ENCODE assay signal across 9 cellular contexts in the genomic region with DNA sequence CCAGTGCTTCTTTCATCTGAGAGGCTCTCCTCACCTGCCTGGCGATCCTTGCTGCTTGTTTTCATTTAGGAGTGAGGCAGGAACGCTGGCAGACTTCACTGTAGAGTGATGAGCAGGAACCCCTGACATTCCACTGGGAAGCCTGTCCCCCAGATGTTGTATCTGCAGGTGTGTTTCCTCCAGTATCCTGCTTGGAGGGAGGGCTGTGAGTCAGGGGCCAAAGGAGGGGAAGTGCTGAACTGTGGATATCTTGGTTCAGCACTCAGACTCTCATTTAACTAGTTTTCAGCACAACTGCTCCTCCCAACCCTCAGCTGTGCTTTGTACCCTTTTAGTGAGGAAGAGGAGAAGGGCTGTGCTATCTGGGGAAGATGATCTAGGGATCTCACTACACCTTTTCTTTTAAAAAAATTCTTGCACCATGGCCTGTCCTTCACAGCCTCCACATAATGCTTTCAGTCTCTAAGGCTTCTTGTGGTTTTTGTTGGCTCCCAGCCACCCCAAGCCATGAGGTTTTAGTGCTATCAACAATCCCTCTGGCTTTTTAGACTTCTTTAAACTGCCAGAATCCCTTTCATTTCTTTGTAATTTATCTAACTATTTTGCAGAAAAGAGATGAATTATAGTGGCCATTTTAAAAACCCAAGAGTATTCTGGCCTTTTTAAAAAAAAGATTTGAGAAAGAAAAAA. TPM values are rescaled to one million over a fixed set of nuclear protein-coding genes. Genes with fewer than 3 reads are reported as not detected.
A peak's percentile ranks its signal among the peaks of the same experiment; 100 is the strongest.
DNase-seq lines count a peak whose midpoint lies in the region; ATAC-seq and FAIRE-seq lines count a peak whose summit lies in the region.
"Had no signal": no experiment of that assay in that cellular context is flagged by ENCODE, and none has a peak within 500 bp of the region (broad histone marks: within the 10 kb centered on the region; RNA-seq: fewer than 3 reads in every experiment).

No MANE protein-coding gene starts in this region.

- H3K9ac ChIP-seq in mesendoderm (ENCODE audit: low read length) = no peak overlapping the region

- no peaks in the 10 kb centered on the region for H3K4me1 ChIP-seq in mesendoderm (ENCODE audit: control insufficient read depth, low read depth, low read length)

- DNase-seq in COLO829 (ENCODE audit: low spot score) = peak; percentile 26
- peak; percentile 41 for DNase-seq in HCEC 1CT
- DNase-seq in RCC 7860 (ENCODE audit: low spot score) = no peak
- peak; percentile 52 for DNase-seq in foreskin melanocyte
- no peak for DNase-seq in mesendoderm
- DNase-seq in COR-L47 (lab: John Stamatoyannopoulos, UW) = no peak
- DNase-seq in left lobe of liver (ENCODE audit: low spot score) = no peak
- DNase-seq in activated naive CD4-positive, alpha-beta T cell treated with Interleukin-2 at 50 U/mL for 16 hours = no peak
- DNase-seq: activated CD4-positive, alpha-beta T cell treated with anti-CD3 and anti-CD28 coated beads, Interleukin-2, amount 50 U/mL, for 4 hours had no signal

- no peak overlapping the region for H2BK5ac ChIP-seq in mesendoderm (ENCODE audit: low read length)

- no peak overlapping the region for H3K4me3 ChIP-seq in mesendoderm (ENCODE audit: low read length)

- no peaks in the 10 kb centered on the region for H3K27me3 ChIP-seq in mesendoderm (ENCODE audit: insufficient read depth, low read length, poor library complexity)

- no CpG with 5 or more reads among the region's 2 CpGs for WGBS in mesendoderm (ENCODE audit: extremely low coverage, insufficient coverage, low lambda C conversion rate)

- no peak overlapping the region for H3K56ac ChIP-seq in mesendoderm (ENCODE audit: low read length)

- no peaks in the 10 kb centered on the region for H3K36me3 ChIP-seq in mesendoderm (ENCODE audit: control insufficient read depth, insufficient read depth, low read length)

- H3K4me2 ChIP-seq in mesendoderm (ENCODE audit: low read length) = no peak overlapping the region

- no peak overlapping the region for H3K4ac ChIP-seq in mesendoderm (ENCODE audit: low read depth, low read length)

- no peak overlapping the region for H2AK5ac ChIP-seq in mesendoderm (ENCODE audit: low read length)

- H2BK15ac ChIP-seq in mesendoderm (replicated peaks; ENCODE audit: low read depth) = no peak overlapping the region

- H3K79me2 ChIP-seq in mesendoderm (ENCODE audit: control insufficient read depth, insufficient read depth, low read length) = no peaks in the 10 kb centered on the region

- no peak overlapping the region for H3K23ac ChIP-seq in mesendoderm (ENCODE audit: low read length)

- no peak overlapping the region for H4K5ac ChIP-seq in mesendoderm (ENCODE audit: low read length)

- no peak for ATAC-seq in left lobe of liver

- no peak overlapping the region for H3K18ac ChIP-seq in mesendoderm (ENCODE audit: low read length)

- no peak overlapping the region for H4K8ac ChIP-seq in mesendoderm (ENCODE audit: low read depth, low read length)

- no peak overlapping the region for H2BK120ac ChIP-seq in mesendoderm (ENCODE audit: low read depth, low read length)

- no peak overlapping the region for H3K27ac ChIP-seq in mesendoderm (ENCODE audit: low read depth, low read length)

- FAIRE-seq in RCC 7860 (lab: Jason Lieb, UNC) = peak; percentile 64

- H3K79me1 ChIP-seq in mesendoderm (ENCODE audit: low read length) = no peaks in the 10 kb centered on the region

RNA-seq across cellular contexts. Expression of a gene that starts 11.2 kb away (rescaled TPM):
- polyA plus RNA-seq in mesendoderm (2013, experiment 1 of 2) = 0.88 TPM
- 1.1 TPM for polyA plus RNA-seq in mesendoderm (2013, experiment 2 of 2)
- total RNA-seq in left lobe of liver = 3.5 TPM

RNA-seq across cellular contexts. Expression of a gene that starts 24.4 kb away (rescaled TPM):
- 115 TPM for polyA plus RNA-seq in mesendoderm (2013, experiment 1 of 2)
- 114 TPM for polyA plus RNA-seq in mesendoderm (2013, experiment 2 of 2)
- total RNA-seq in left lobe of liver = 19.1 TPM

Comparison
In these comparisons a context has a peak if more than half of its experiments do, and no peak if none do; other contexts are left out.
1. DNase-seq: peak in COLO829 (single experiment), HCEC 1CT (single experiment) and foreskin melanocyte (single experiment); none in RCC 7860 (single experiment), mesendoderm (single experiment), COR-L47 (single experiment), left lobe of liver (single experiment) and activated naive CD4-positive, alpha-beta T cell treated with Interleukin-2 at 50 U/mL for 16 hours (single experiment).